21 cellular contexts compared by ENCODE assay signal in genomic region chr6:30462482-30462881, GRCh38.
"Had no signal": no experiment of that assay in that cellular context is flagged by ENCODE, and none has a peak within 500 bp of the region (broad histone marks: within the 10 kb centered on the region; RNA-seq: fewer than 3 reads in every experiment).

No MANE protein-coding gene starts in this region.

- H3K27ac ChIP-seq: SJSA1, SK-N-MC had no signal

- H3K36me3 ChIP-seq: SJSA1 had no signal

- ATAC-seq: HepG2 had no signal

- DNase-seq: IMR-90, Karpas-422, KG1, MM.1S, NCI-H1092 treated with DMSO at 0.1 percent for 48 hours, NCI-H1436, NCI-H187, NCI-H2029, NCI-H2081 treated with DMSO at 0.1 percent for 48 hours, NCI-H2171, NCI-H226, NCI-H446, NCI-H510A, NCI-H524 treated with DMSO at 0.1 percent for 48 hours, NCI-H774, Right ventricle myocardium superior, RPMI8226, SIG-M5 had no signal

- H3K4me3 ChIP-seq: SJSA1, SK-N-MC had no signal
